In the genomic region with DNA sequence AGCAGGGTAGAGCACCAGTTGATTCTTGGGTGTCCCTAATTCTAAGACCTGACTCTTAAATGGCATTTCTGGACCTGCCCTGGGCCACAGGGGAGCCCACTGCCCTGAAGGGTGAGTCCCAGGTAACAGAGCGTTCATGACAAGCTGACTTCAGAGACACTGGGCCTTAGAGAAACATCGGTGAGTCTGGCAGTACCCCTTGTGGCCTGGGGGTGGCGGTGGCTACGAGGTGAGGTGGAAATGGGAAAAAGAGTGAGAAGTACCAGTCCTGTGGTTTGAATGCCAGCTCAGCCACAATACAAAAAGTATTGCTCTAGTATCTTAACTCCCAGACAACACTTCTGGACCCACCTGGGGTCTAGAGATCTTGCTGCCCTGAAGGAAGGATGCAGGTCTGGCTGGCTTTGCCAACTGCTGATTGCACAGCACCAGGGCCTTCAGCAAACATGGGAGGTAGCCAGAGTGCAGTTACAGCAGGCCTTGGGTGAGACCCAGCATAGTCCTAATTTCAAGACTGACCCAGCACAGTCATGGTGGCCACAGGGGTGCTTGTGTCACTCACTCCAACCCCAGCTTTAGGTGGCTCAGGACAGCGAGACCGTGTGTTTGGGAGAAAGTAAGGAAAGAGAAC, we compare ENCODE assay signal across 1 cellular context.
TF ChIP-seq lines count a peak whose summit lies in the region.

No MANE protein-coding gene starts in this region.

TF ChIP-seq in HepG2, 621 proteins besides CTCF, POLR2A, EP300 and RAD21 (continued from another document and continues in another):
- TF ChIP-seq, protein P1, sequence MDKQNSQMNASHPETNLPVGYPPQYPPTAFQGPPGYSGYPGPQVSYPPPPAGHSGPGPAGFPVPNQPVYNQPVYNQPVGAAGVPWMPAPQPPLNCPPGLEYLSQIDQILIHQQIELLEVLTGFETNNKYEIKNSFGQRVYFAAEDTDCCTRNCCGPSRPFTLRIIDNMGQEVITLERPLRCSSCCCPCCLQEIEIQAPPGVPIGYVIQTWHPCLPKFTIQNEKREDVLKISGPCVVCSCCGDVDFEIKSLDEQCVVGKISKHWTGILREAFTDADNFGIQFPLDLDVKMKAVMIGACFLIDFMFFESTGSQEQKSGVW (CRISPR knock-in tag; IDR thresholded peaks at IDR 0.05; ENCODE audit: borderline replicate concordance): no peak
- no peak for TF ChIP-seq ETV5 (CRISPR knock-in tag; IDR thresholded peaks at IDR 0.05; ENCODE audit: borderline replicate concordance)
- no peak for TF ChIP-seq HDAC2 (CRISPR knock-in tag; IDR thresholded peaks at IDR 0.05)
- TF ChIP-seq ZSCAN20 (CRISPR knock-in tag; IDR thresholded peaks at IDR 0.05; ENCODE audit: borderline replicate concordance): no peak
- no peak for TF ChIP-seq SMAD9 (CRISPR knock-in tag; IDR thresholded peaks at IDR 0.05)
- no peak for TF ChIP-seq JARID2 (CRISPR knock-in tag; IDR thresholded peaks at IDR 0.05; ENCODE audit: insufficient replicate concordance)
- no peak for TF ChIP-seq PHF20 (CRISPR knock-in tag; IDR thresholded peaks at IDR 0.05)
- no peak for TF ChIP-seq ZFP36 (IDR thresholded peaks at IDR 0.05; ENCODE audit: borderline replicate concordance, low read depth, low read length, partially characterized antibody)
- no peak for TF ChIP-seq ZNF776 (CRISPR knock-in tag; IDR thresholded peaks at IDR 0.05)
- no peak for TF ChIP-seq KMT2B (CRISPR knock-in tag; IDR thresholded peaks at IDR 0.05)
- no peak for TF ChIP-seq RELA (CRISPR knock-in tag; IDR thresholded peaks at IDR 0.05)
- no peak for TF ChIP-seq CREB1 (IDR thresholded peaks at IDR 0.05)
- TF ChIP-seq CREB1 (CRISPR knock-in tag; IDR thresholded peaks at IDR 0.05): no peak
- TF ChIP-seq, protein P2, sequence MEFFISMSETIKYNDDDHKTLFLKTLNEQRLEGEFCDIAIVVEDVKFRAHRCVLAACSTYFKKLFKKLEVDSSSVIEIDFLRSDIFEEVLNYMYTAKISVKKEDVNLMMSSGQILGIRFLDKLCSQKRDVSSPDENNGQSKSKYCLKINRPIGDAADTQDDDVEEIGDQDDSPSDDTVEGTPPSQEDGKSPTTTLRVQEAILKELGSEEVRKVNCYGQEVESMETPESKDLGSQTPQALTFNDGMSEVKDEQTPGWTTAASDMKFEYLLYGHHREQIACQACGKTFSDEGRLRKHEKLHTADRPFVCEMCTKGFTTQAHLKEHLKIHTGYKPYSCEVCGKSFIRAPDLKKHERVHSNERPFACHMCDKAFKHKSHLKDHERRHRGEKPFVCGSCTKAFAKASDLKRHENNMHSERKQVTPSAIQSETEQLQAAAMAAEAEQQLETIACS (CRISPR knock-in tag; IDR thresholded peaks at IDR 0.05): no peak
- no peak for TF ChIP-seq BRCA1 (CRISPR knock-in tag; IDR thresholded peaks at IDR 0.05)
- TF ChIP-seq HCFC1 (IDR thresholded peaks at IDR 0.05; ENCODE audit: low read depth, low read length): no peak
- TF ChIP-seq NR2F1 (CRISPR knock-in tag; IDR thresholded peaks at IDR 0.05): no peak
- TF ChIP-seq, protein P3, sequence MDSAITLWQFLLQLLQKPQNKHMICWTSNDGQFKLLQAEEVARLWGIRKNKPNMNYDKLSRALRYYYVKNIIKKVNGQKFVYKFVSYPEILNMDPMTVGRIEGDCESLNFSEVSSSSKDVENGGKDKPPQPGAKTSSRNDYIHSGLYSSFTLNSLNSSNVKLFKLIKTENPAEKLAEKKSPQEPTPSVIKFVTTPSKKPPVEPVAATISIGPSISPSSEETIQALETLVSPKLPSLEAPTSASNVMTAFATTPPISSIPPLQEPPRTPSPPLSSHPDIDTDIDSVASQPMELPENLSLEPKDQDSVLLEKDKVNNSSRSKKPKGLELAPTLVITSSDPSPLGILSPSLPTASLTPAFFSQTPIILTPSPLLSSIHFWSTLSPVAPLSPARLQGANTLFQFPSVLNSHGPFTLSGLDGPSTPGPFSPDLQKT (CRISPR knock-in tag; IDR thresholded peaks at IDR 0.05; ENCODE audit: borderline replicate concordance): no peak
- no peak for TF ChIP-seq ZNF530 (CRISPR knock-in tag; IDR thresholded peaks at IDR 0.05; ENCODE audit: low read depth)
- TF ChIP-seq ZNF577 (CRISPR knock-in tag; IDR thresholded peaks at IDR 0.05; ENCODE audit: borderline replicate concordance, low read depth): no peak
- peak; percentile 95 for TF ChIP-seq SMC3 (IDR thresholded peaks at IDR 0.05; ENCODE audit: low read length)
- no peak for TF ChIP-seq ZFP82 (CRISPR knock-in tag; IDR thresholded peaks at IDR 0.05; ENCODE audit: borderline replicate concordance)
- 0 out of 2 replicates have a peak, but pooled peaks have one; percentile 42 for TF ChIP-seq ZNF138 (CRISPR knock-in tag; IDR thresholded peaks at IDR 0.05; ENCODE audit: low read depth)
- TF ChIP-seq ZNF143 (CRISPR knock-in tag; IDR thresholded peaks at IDR 0.05): no peak
- 0 out of 2 replicates have a peak, but pooled peaks have one; percentile 23 for TF ChIP-seq DNMT1 (CRISPR knock-in tag; IDR thresholded peaks at IDR 0.05)
- TF ChIP-seq ZNF572 (CRISPR knock-in tag; IDR thresholded peaks at IDR 0.05): no peak
- TF ChIP-seq ZNF441 (CRISPR knock-in tag; IDR thresholded peaks at IDR 0.05; ENCODE audit: borderline replicate concordance): no peak
- no peak for TF ChIP-seq FOXA3 (CRISPR knock-in tag; IDR thresholded peaks at IDR 0.05)
- TF ChIP-seq CBX5 (CRISPR knock-in tag; IDR thresholded peaks at IDR 0.05; ENCODE audit: borderline replicate concordance): no peak
- TF ChIP-seq ZNF136 (CRISPR knock-in tag; IDR thresholded peaks at IDR 0.05; ENCODE audit: low read depth): no peak
- no peak for TF ChIP-seq ZSCAN21 (CRISPR knock-in tag; IDR thresholded peaks at IDR 0.05; ENCODE audit: borderline replicate concordance)
- no peak for TF ChIP-seq ZNF451 (CRISPR knock-in tag; IDR thresholded peaks at IDR 0.05)
- TF ChIP-seq ZNF484 (CRISPR knock-in tag; IDR thresholded peaks at IDR 0.05; ENCODE audit: borderline replicate concordance, low read depth): no peak
- no peak for TF ChIP-seq HOXA7 (CRISPR knock-in tag; IDR thresholded peaks at IDR 0.05)
- TF ChIP-seq SAFB2 (CRISPR knock-in tag; IDR thresholded peaks at IDR 0.05; ENCODE audit: borderline replicate concordance, low read depth): no peak
- no peak for TF ChIP-seq ARNTL (CRISPR knock-in tag; IDR thresholded peaks at IDR 0.05)
- 0 out of 2 replicates have a peak, but pooled peaks have one; percentile 23 for TF ChIP-seq ZNF468 (CRISPR knock-in tag; IDR thresholded peaks at IDR 0.05)
- no peak for TF ChIP-seq ZMAT3 (CRISPR knock-in tag; conservative IDR thresholded peaks at IDR 0.05)
- no peak for TF ChIP-seq MEIS1 (CRISPR knock-in tag; IDR thresholded peaks at IDR 0.05; ENCODE audit: borderline replicate concordance)
- no peak for TF ChIP-seq ZNF652 (CRISPR knock-in tag; IDR thresholded peaks at IDR 0.05; ENCODE audit: borderline replicate concordance, low read depth)
- no peak for TF ChIP-seq ZKSCAN8 (CRISPR knock-in tag; IDR thresholded peaks at IDR 0.05; ENCODE audit: borderline replicate concordance)
- no peak for TF ChIP-seq ASH2L (IDR thresholded peaks at IDR 0.05; ENCODE audit: insufficient read length, low read depth, low read length)
- TF ChIP-seq GATAD1 (CRISPR knock-in tag; IDR thresholded peaks at IDR 0.05): peak; percentile 26; the same call in 1 of the 2 replicates
- TF ChIP-seq KLF16 (CRISPR knock-in tag; IDR thresholded peaks at IDR 0.05): no peak
- no peak for TF ChIP-seq SRY (CRISPR knock-in tag; IDR thresholded peaks at IDR 0.05)
- TF ChIP-seq SETDB1 (CRISPR knock-in tag; IDR thresholded peaks at IDR 0.05; ENCODE audit: borderline replicate concordance): no peak
- TF ChIP-seq ZKSCAN1 (IDR thresholded peaks at IDR 0.05; ENCODE audit: low read length): 0 out of 2 replicates have a peak, but pooled peaks have one; percentile 28
- no peak for TF ChIP-seq ATF7 (IDR thresholded peaks at IDR 0.05)
- no peak for TF ChIP-seq ATF7 (CRISPR knock-in tag; IDR thresholded peaks at IDR 0.05)
- TF ChIP-seq HDAC6 (IDR thresholded peaks at IDR 0.05; ENCODE audit: low read depth, low read length): no peak
- TF ChIP-seq TEAD2 (CRISPR knock-in tag; IDR thresholded peaks at IDR 0.05): no peak
- TF ChIP-seq RCOR2 (CRISPR knock-in tag; IDR thresholded peaks at IDR 0.05): no peak
- TF ChIP-seq RNF2 (conservative IDR thresholded peaks at IDR 0.05; ENCODE audit: low read depth): no peak
- no peak for TF ChIP-seq MYC (CRISPR knock-in tag; IDR thresholded peaks at IDR 0.05; ENCODE audit: borderline replicate concordance)
- TF ChIP-seq PRMT3 (CRISPR knock-in tag; IDR thresholded peaks at IDR 0.05; ENCODE audit: borderline replicate concordance, low read depth): no peak
- TF ChIP-seq KLF12 (CRISPR knock-in tag; IDR thresholded peaks at IDR 0.05; ENCODE audit: borderline replicate concordance): no peak
- no peak for TF ChIP-seq MXD4 (CRISPR knock-in tag; IDR thresholded peaks at IDR 0.05)
- no peak for TF ChIP-seq HNRNPL (IDR thresholded peaks at IDR 0.05; ENCODE audit: low read depth, low read length)
- no peak for TF ChIP-seq SOX13 (IDR thresholded peaks at IDR 0.05)
- TF ChIP-seq SOX13 (CRISPR knock-in tag; conservative IDR thresholded peaks at IDR 0.05 in 1 of 2, IDR thresholded peaks at IDR 0.05 in 1 of 2): no peak
- no peak for TF ChIP-seq NPAS2 (CRISPR knock-in tag; IDR thresholded peaks at IDR 0.05; ENCODE audit: borderline replicate concordance)
- TF ChIP-seq ARNT2 (CRISPR knock-in tag; IDR thresholded peaks at IDR 0.05; ENCODE audit: low read depth): no peak
- TF ChIP-seq SRSF4 (IDR thresholded peaks at IDR 0.05; ENCODE audit: low read depth, low read length, poor library complexity, severe bottlenecking): no peak
- no peak for TF ChIP-seq EHMT2 (IDR thresholded peaks at IDR 0.05; ENCODE audit: borderline replicate concordance, low read depth, low read length)
- no peak for TF ChIP-seq ZNF607 (CRISPR knock-in tag; IDR thresholded peaks at IDR 0.05; ENCODE audit: borderline replicate concordance)
- no peak for TF ChIP-seq JUN (CRISPR knock-in tag; IDR thresholded peaks at IDR 0.05)
- TF ChIP-seq KDM5A (IDR thresholded peaks at IDR 0.05; ENCODE audit: borderline replicate concordance, low read length): no peak
- no peak for TF ChIP-seq BORCS8-MEF2B (CRISPR knock-in tag; IDR thresholded peaks at IDR 0.05)
- TF ChIP-seq, protein P4, sequence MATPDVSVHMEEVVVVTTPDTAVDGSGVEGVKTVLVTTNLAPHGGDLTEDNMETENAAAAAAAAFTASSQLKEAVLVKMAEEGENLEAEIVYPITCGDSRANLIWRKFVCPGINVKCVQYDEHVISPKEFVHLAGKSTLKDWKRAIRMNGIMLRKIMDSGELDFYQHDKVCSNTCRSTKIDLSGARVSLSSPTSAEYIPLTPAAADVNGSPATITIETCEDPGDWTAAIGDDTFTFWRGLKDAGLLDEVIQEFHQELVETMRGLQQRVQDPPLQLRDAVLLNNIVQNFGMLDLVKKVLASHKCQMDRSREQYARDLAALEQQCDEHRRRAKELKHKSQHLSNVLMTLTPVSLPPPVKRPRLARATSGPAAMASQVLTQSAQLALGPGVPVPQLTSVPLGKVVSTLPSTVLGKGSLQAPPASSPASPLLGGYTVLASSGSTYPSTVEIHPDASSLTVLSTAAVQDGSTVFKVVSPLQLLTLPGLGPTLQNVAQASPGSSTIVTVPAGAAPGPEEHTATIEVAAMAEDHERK (CRISPR knock-in tag; IDR thresholded peaks at IDR 0.05; ENCODE audit: low read depth): no peak
- TF ChIP-seq ZNF510 (CRISPR knock-in tag; IDR thresholded peaks at IDR 0.05; ENCODE audit: low read depth): no peak
- no peak for TF ChIP-seq HES4 (CRISPR knock-in tag; IDR thresholded peaks at IDR 0.05; ENCODE audit: borderline replicate concordance)
- TF ChIP-seq HNF4G (IDR thresholded peaks at IDR 0.05; ENCODE audit: borderline replicate concordance, low read depth, low read length): no peak
- no peak for TF ChIP-seq HNF4G (CRISPR knock-in tag; IDR thresholded peaks at IDR 0.05; ENCODE audit: borderline replicate concordance, low read depth)
- no peak for TF ChIP-seq ZZZ3 (CRISPR knock-in tag; IDR thresholded peaks at IDR 0.05; ENCODE audit: borderline replicate concordance)
- TF ChIP-seq MED8 (CRISPR knock-in tag; IDR thresholded peaks at IDR 0.05; ENCODE audit: insufficient replicate concordance): no peak
- TF ChIP-seq ZNF432 (CRISPR knock-in tag; IDR thresholded peaks at IDR 0.05; ENCODE audit: borderline replicate concordance): no peak
- TF ChIP-seq, protein P5, sequence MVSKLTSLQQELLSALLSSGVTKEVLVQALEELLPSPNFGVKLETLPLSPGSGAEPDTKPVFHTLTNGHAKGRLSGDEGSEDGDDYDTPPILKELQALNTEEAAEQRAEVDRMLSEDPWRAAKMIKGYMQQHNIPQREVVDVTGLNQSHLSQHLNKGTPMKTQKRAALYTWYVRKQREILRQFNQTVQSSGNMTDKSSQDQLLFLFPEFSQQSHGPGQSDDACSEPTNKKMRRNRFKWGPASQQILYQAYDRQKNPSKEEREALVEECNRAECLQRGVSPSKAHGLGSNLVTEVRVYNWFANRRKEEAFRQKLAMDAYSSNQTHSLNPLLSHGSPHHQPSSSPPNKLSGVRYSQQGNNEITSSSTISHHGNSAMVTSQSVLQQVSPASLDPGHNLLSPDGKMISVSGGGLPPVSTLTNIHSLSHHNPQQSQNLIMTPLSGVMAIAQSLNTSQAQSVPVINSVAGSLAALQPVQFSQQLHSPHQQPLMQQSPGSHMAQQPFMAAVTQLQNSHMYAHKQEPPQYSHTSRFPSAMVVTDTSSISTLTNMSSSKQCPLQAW (CRISPR knock-in tag; IDR thresholded peaks at IDR 0.05): 0 out of 2 replicates have a peak, but pooled peaks have one; percentile 52
- no peak for TF ChIP-seq ZNF317 (CRISPR knock-in tag; IDR thresholded peaks at IDR 0.05)
- TF ChIP-seq ZNF335 (CRISPR knock-in tag; IDR thresholded peaks at IDR 0.05): no peak
- TF ChIP-seq, protein P6, sequence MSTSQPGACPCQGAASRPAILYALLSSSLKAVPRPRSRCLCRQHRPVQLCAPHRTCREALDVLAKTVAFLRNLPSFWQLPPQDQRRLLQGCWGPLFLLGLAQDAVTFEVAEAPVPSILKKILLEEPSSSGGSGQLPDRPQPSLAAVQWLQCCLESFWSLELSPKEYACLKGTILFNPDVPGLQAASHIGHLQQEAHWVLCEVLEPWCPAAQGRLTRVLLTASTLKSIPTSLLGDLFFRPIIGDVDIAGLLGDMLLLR (CRISPR knock-in tag; IDR thresholded peaks at IDR 0.05): no peak
- TF ChIP-seq, protein P7, sequence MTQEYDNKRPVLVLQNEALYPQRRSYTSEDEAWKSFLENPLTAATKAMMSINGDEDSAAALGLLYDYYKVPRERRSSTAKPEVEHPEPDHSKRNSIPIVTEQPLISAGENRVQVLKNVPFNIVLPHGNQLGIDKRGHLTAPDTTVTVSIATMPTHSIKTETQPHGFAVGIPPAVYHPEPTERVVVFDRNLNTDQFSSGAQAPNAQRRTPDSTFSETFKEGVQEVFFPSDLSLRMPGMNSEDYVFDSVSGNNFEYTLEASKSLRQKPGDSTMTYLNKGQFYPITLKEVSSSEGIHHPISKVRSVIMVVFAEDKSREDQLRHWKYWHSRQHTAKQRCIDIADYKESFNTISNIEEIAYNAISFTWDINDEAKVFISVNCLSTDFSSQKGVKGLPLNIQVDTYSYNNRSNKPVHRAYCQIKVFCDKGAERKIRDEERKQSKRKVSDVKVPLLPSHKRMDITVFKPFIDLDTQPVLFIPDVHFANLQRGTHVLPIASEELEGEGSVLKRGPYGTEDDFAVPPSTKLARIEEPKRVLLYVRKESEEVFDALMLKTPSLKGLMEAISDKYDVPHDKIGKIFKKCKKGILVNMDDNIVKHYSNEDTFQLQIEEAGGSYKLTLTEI (CRISPR knock-in tag; conservative IDR thresholded peaks at IDR 0.05): no peak
